Comparison of ENCODE assay signal across 1 cellular context in the genomic region with DNA sequence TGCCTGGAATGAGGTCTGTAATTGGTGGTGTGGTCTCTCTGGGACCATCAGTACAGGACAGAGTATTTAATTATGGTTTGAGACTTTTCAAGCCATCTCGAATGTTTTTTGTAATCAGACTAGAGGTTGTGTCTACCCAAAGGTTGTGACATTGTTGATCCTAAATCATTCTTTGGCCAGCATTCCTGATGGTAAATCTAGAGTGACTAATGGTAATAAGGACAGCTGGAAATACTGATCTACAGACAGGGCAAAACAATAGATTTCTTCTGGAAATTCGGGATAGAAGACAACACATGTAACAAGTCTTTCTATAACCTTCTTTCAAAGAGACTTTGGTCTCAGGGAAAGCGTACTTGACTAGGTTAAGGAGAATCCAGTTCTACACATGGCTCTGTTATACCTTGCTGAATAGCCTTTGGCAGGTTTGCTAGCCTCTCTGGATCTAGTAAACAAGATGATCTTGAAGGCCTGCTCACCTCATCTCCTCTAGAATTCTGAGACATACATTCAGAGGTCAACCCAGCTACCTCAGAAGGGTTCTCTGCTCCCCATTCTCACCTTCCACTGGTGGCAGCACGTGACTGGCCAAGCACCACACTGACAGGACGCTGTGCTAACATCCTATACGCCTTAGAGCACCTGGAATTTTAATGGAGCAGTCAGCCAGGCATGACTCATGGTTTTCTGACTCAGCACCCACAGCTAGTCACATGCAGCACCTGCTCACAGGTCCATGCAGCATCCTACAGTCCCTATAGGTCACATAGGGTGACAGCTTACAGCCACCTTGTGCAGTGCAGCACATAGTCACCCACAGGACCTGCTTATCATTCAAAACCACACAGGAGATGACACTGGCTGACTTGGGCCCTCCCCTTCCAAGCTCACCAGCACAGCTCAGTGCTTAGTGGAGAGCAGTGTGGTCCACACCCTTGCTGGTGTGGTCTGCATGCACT.
TF ChIP-seq lines count a peak whose summit lies in the region.

No MANE protein-coding gene starts in this region.

TF ChIP-seq in GM12878, 131 proteins besides CTCF, POLR2A, EP300 and RAD21 (continued from another document):
- no peak for TF ChIP-seq CBX5 (IDR thresholded peaks at IDR 0.05; ENCODE audit: low read depth)
